ENCODE assay signal across 17 cellular contexts in genomic region chr12:128745772-128746689, GRCh38.
A peak's percentile ranks its signal among the peaks of the same experiment; 100 is the strongest.
DNase-seq lines count a peak whose midpoint lies in the region; ATAC-seq and TF ChIP-seq lines count a peak whose summit lies in the region.
"Had no signal": no experiment of that assay in that cellular context is flagged by ENCODE, and none has a peak within 500 bp of the region (broad histone marks: within the 10 kb centered on the region; RNA-seq: fewer than 3 reads in every experiment).

No MANE protein-coding gene starts in this region.

- peak overlapping the region; percentile 82 for H3K27ac Mint-ChIP-seq in central memory CD8-positive, alpha-beta T cell (ENCODE audit: low read depth)
- H3K27ac Mint-ChIP-seq in neural progenitor cell: peak overlapping the region; percentile 18

- H3K9me3 ChIP-seq in neural progenitor cell (ENCODE audit: low read depth): no peaks in the 10 kb centered on the region
- H3K9me3 ChIP-seq: BE2C had no signal

- H3K27me3 ChIP-seq in neural progenitor cell: no peaks in the 10 kb centered on the region
- H3K27me3 ChIP-seq: BE2C had no signal

- peaks cover 4% of the 10 kb centered on the region for H3K36me3 Mint-ChIP-seq in central memory CD8-positive, alpha-beta T cell (ENCODE audit: insufficient read depth)
- no peaks in the 10 kb centered on the region for H3K36me3 Mint-ChIP-seq in neural progenitor cell
- H3K36me3 Mint-ChIP-seq: CD4-positive, alpha-beta memory T cell had no signal

- H3K27me3 Mint-ChIP-seq in central memory CD8-positive, alpha-beta T cell: no peaks in the 10 kb centered on the region
- H3K27me3 Mint-ChIP-seq in neural progenitor cell (ENCODE audit: insufficient read depth, low read depth): peaks cover 8% of the 10 kb centered on the region

- H3K79me2 ChIP-seq in neural progenitor cell (ENCODE audit: low read depth): no peaks in the 10 kb centered on the region

- H2AFZ ChIP-seq in neural progenitor cell (replicated peaks): no peak overlapping the region

- H3K9me3 Mint-ChIP-seq in central memory CD8-positive, alpha-beta T cell: no peaks in the 10 kb centered on the region
- H3K9me3 Mint-ChIP-seq in neural progenitor cell: no peaks in the 10 kb centered on the region

- no peak overlapping the region for H3K4me3 ChIP-seq in neural progenitor cell
- H3K4me3 ChIP-seq: SK-N-MC had no signal

- no peak overlapping the region for H3K27ac ChIP-seq in neural progenitor cell
- H3K27ac ChIP-seq: HL-60, KMS-11, SK-N-MC had no signal

- no peak for TF ChIP-seq CTCF in neural progenitor cell (IDR thresholded peaks at IDR 0.05)

- peak; percentile 79 for ATAC-seq in central memory CD8-positive, alpha-beta T cell (replicated peaks; ENCODE audit: extremely low read depth, poor library complexity, severe bottlenecking)

- H3K9ac ChIP-seq in neural progenitor cell: no peak overlapping the region
- H3K9ac ChIP-seq: KMS-11 had no signal

- DNase-seq in NCI-H2107 treated with DMSO at 0.1 percent for 48 hours (lab: John Stamatoyannopoulos, UW; ENCODE audit: unreplicated experiment) (peak; percentile 76), NCI-H2107 (lab: John Stamatoyannopoulos, UW) (no peak), NCI-H510A (lab: John Stamatoyannopoulos, UW) (peak; percentile 16), neural progenitor cell (ENCODE audit: low spot score) (no peak), activated gamma-delta T cell treated with Interleukin-2 at 50 U/mL for 16 hours (no peak), NCI-H187 (lab: John Stamatoyannopoulos, UW) (no peak)
- no peak for DNase-seq in central memory CD8-positive, alpha-beta T cell (ENCODE audit: low spot score in 2 of 2)
- DNase-seq in stimulated activated naive CD4-positive, alpha-beta T cell treated with Interleukin-2 at 50 U/mL for 16 hours (lab: John Stamatoyannopoulos, UW): no peak
- DNase-seq: BE2C; CD4-positive, alpha-beta memory T cell; NCI-H1694; NCI-H226; NCI-H526; SHP77 had no signal

- peak overlapping the region; percentile 74 for H3K4me3 Mint-ChIP-seq in central memory CD8-positive, alpha-beta T cell
- H3K4me3 Mint-ChIP-seq in neural progenitor cell: no peak overlapping the region

- H3K4me1 Mint-ChIP-seq in central memory CD8-positive, alpha-beta T cell: peaks cover 63% of the 10 kb centered on the region
- H3K4me1 Mint-ChIP-seq in neural progenitor cell: peaks cover 16% of the 10 kb centered on the region

- H3K4me2 ChIP-seq in neural progenitor cell: no peak overlapping the region
- H3K4me2 ChIP-seq: KMS-11 had no signal

- H3K4me1 ChIP-seq in neural progenitor cell: peaks cover 10% of the 10 kb centered on the region
- H3K4me1 ChIP-seq: BE2C had no signal

- no peaks in the 10 kb centered on the region for H3F3A ChIP-seq in neural progenitor cell (ENCODE audit: low read depth)

- no peaks in the 10 kb centered on the region for H3K36me3 ChIP-seq in neural progenitor cell
- H3K36me3 ChIP-seq: BE2C had no signal

- H4K20me1 ChIP-seq in neural progenitor cell (ENCODE audit: low read depth): no peaks in the 10 kb centered on the region

Comparison
In these comparisons a context has a peak if more than half of its experiments do, and no peak if none do; other contexts are left out.
1. DNase-seq: peak in NCI-H2107 treated with DMSO at 0.1 percent for 48 hours (single experiment) and NCI-H510A (single experiment); none in NCI-H2107 (single experiment), central memory CD8-positive, alpha-beta T cell (0 of 2), neural progenitor cell (single experiment), stimulated activated naive CD4-positive, alpha-beta T cell treated with Interleukin-2 at 50 U/mL for 16 hours (single experiment), activated gamma-delta T cell treated with Interleukin-2 at 50 U/mL for 16 hours (single experiment) and NCI-H187 (0 of 2).